Comparison of ENCODE assay signal across 17 cellular contexts in genomic region chr2:223414646-223415045, GRCh38.
DNase-seq lines count a peak whose midpoint lies in the region; ATAC-seq and TF ChIP-seq lines count a peak whose summit lies in the region.
"Had no signal": no experiment of that assay in that cellular context is flagged by ENCODE, and none has a peak within 500 bp of the region (broad histone marks: within the 10 kb centered on the region; RNA-seq: fewer than 3 reads in every experiment).

No MANE protein-coding gene starts in this region.

- intact Hi-C loops in left ventricle myocardium superior (cut with micrococcal nuclease) = no loop called here
- intact Hi-C loops in sciatic nerve (cut with DNase I) = no loop called here

- ATAC-seq in left ventricle myocardium superior = peak; percentile 94
- peak; percentile 97 for ATAC-seq in sciatic nerve

- H3K4me3 ChIP-seq in AG10803 (ENCODE audit: low read length) (no peak overlapping the region), cardiac fibroblast (replicated peaks in 1 of 2; ENCODE audit: low read depth in 2 of 2, low read length in 2 of 2) (no peak overlapping the region)
- H3K4me3 ChIP-seq: neural progenitor cell, Peyer's patch had no signal

- H3K36me3 Mint-ChIP-seq in nephron progenitor cell (ENCODE audit: low read depth) = no peaks in the 10 kb centered on the region
- H3K36me3 Mint-ChIP-seq: neural progenitor cell had no signal

- H3K9me3 Mint-ChIP-seq in nephron progenitor cell = no peaks in the 10 kb centered on the region
- H3K9me3 Mint-ChIP-seq: HFFc6; neural progenitor cell; T-helper 2 cell treated with Interferon-gamma antibody and Interleukin-4, amounts not matched to agents 5 μg/mL and 100 μg/mL, for 36 hours had no signal

- no peak overlapping the region for H3K27ac Mint-ChIP-seq in nephron progenitor cell
- H3K27ac Mint-ChIP-seq: B cell; HFFc6; neural progenitor cell; T-helper 2 cell treated with Interferon-gamma antibody and Interleukin-4, amounts not matched to agents 5 μg/mL and 100 μg/mL, for 36 hours had no signal

- H3K4me1 Mint-ChIP-seq in nephron progenitor cell = no peaks in the 10 kb centered on the region
- H3K4me1 Mint-ChIP-seq: B cell had no signal

- peaks cover 3% of the 10 kb centered on the region for H3K27me3 Mint-ChIP-seq in nephron progenitor cell (ENCODE audit: low read depth, poor library complexity)
- H3K27me3 Mint-ChIP-seq: B cell had no signal

- DNase-seq in AG10803 (ENCODE audit: low read depth) (peak; percentile 92), cardiac fibroblast (ENCODE audit: low read depth in 2 of 2) (peak; percentile 62 to 90), left ventricle myocardium superior (peak; percentile 54), sciatic nerve (ENCODE audit: low spot score) (peak; percentile 74), nephron progenitor cell (no peak), KG1 (lab: John Stamatoyannopoulos, UW) (no peak), NCI-H146 treated with DMSO at 0.1 percent for 48 hours (lab: John Stamatoyannopoulos, UW; ENCODE audit: unreplicated experiment) (no peak), ecto neural progenitor cell (ENCODE audit: low spot score) (no peak)
- DNase-seq: activated CD4-positive, alpha-beta T cell treated with anti-CD3 and anti-CD28 coated beads, Interleukin-2, amount 50 U/mL, for 48 hours; activated gamma-delta T cell; HFFc6; NCI-H1105 treated with DMSO at 0.1 percent for 48 hours; NCI-H510A treated with DMSO at 0.1 percent for 48 hours; Peyer's patch had no signal

- H3K4me3 Mint-ChIP-seq in nephron progenitor cell = no peak overlapping the region
- H3K4me3 Mint-ChIP-seq: B cell; HFFc6; neural progenitor cell; T-helper 2 cell treated with Interferon-gamma antibody and Interleukin-4, amounts not matched to agents 5 μg/mL and 100 μg/mL, for 36 hours had no signal

- TF ChIP-seq CTCF in AG10803 (conservative IDR thresholded peaks at IDR 0.05; ENCODE audit: low read length) (no peak), cardiac fibroblast (IDR thresholded peaks at IDR 0.05; ENCODE audit: low read depth, low read length) (no peak), nephron progenitor cell (IDR thresholded peaks at IDR 0.05) (no peak)

Comparison
In these comparisons a context has a peak if more than half of its experiments do, and no peak if none do; other contexts are left out.
1. DNase-seq: peak in AG10803 (single experiment), cardiac fibroblast (2 of 2), left ventricle myocardium superior (single experiment) and sciatic nerve (single experiment); none in nephron progenitor cell (single experiment), KG1 (single experiment), NCI-H146 treated with DMSO at 0.1 percent for 48 hours (single experiment) and ecto neural progenitor cell (single experiment).